14 cellular contexts compared by ENCODE assay signal in the genomic region with DNA sequence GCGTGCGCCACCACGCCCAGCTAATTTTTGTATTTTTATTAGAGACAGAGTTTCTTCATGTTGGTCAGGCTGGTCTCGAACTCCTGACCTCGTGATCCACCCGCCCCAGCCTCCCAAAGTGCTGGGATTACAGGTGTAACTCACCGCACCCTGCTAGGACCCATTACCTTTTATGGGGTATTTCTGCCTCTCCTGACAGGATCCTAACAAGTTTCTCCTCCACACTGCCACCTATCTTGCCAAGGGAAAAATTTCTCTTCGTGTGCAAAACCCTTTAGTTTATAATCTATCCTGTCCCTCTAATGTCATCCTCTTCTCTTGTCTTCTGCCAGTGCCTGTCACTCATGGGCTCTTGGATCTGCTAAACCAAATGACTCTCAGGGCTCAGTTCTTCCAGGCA. TPM values are rescaled to one million over a fixed set of nuclear protein-coding genes. Genes with fewer than 3 reads are reported as not detected.
DNase-seq lines count a peak whose midpoint lies in the region; ATAC-seq, FAIRE-seq and TF ChIP-seq lines count a peak whose summit lies in the region.
"Had no signal": no experiment of that assay in that cellular context is flagged by ENCODE, and none has a peak within 500 bp of the region (broad histone marks: within the 10 kb centered on the region; RNA-seq: fewer than 3 reads in every experiment).

No MANE protein-coding gene starts in this region.

- no peak for FAIRE-seq in bronchial epithelial cell (lab: Jason Lieb, UNC)

- no peak for TF ChIP-seq RAD21 in SK-N-SH (IDR thresholded peaks at IDR 0.05; ENCODE audit: low read length)

- no peak overlapping the region for H3K27ac Mint-ChIP-seq in neural crest cell (ENCODE audit: unreplicated experiment)
- H3K27ac Mint-ChIP-seq: IgD-negative memory B cell had no signal

- ATAC-seq in SK-N-SH treated with all-trans-retinoic acid at 6 μM for 48 hours (no peak), GM21360 (IDR thresholded peaks at IDR 0.05; ENCODE audit: unreplicated experiment) (no peak)
- ATAC-seq: psoas muscle had no signal

- H3K27ac ChIP-seq in SK-N-SH (ENCODE audit: low read depth in 2 of 2, low read length in 1 of 2), result no peak overlapping the region
- H3K27ac ChIP-seq: psoas muscle, SJCRH30 had no signal

- no peaks in the 10 kb centered on the region for H4K20me1 ChIP-seq in SK-N-SH (ENCODE audit: insufficient read depth)

- no peaks in the 10 kb centered on the region for H3F3A ChIP-seq in SK-N-SH (replicated peaks; ENCODE audit: insufficient read depth)

- no peak overlapping the region for H3K4me2 ChIP-seq in SK-N-SH

- H3K4me1 ChIP-seq in SK-N-SH (ENCODE audit: control insufficient read depth in 1 of 2, insufficient read depth in 2 of 2, low read depth in 1 of 2, low read length in 1 of 2), result peaks cover 0 to 5% of the 10 kb centered on the region in 2 experiments; a peak in 1 of 4 replicates
- H3K4me1 ChIP-seq: SJCRH30 had no signal

- H3K9me3 ChIP-seq in SK-N-SH, result no peaks in the 10 kb centered on the region
- H3K9me3 ChIP-seq: psoas muscle, SJCRH30 had no signal

- peaks cover 13% of the 10 kb centered on the region for H3K4me1 Mint-ChIP-seq in neural crest cell

- H3K79me2 ChIP-seq in SK-N-SH (ENCODE audit: insufficient read depth), result no peaks in the 10 kb centered on the region

- H3K9me2 ChIP-seq in SK-N-SH, result no peaks in the 10 kb centered on the region

- H3K27me3 ChIP-seq in SK-N-SH (ENCODE audit: insufficient read depth) (peaks cover 17% of the 10 kb centered on the region; the same call in 1 of the 2 replicates), bronchial epithelial cell (ENCODE audit: control insufficient read depth, insufficient read depth, low read length) (peaks cover 10% of the 10 kb centered on the region)
- H3K27me3 ChIP-seq: SJCRH30 had no signal

- no peak overlapping the region for H2AFZ ChIP-seq in SK-N-SH (ENCODE audit: low read depth)

- DNase-seq in SK-N-SH (no peak), Kasumi-1 (lab: John Stamatoyannopoulos, UW) (peak; percentile 6 to 22), bronchial epithelial cell (ENCODE audit: low read depth) (no peak), neural crest cell (ENCODE audit: low read depth, low spot score) (no peak), NCI-H2227 treated with DMSO at 0.1 percent for 48 hours (lab: John Stamatoyannopoulos, UW) (no peak), germinal center (ENCODE audit: low spot score) (no peak)
- DNase-seq: effector memory CD4-positive, alpha-beta T cell; NCI-H1436; psoas muscle; SJCRH30 had no signal

- H3K9ac ChIP-seq in SK-N-SH, result no peak overlapping the region

- H3K36me3 ChIP-seq in SK-N-SH (replicated peaks in 1 of 2; ENCODE audit: control insufficient read depth in 1 of 2, insufficient read depth in 2 of 2, low read length in 1 of 2), result no peaks in the 10 kb centered on the region
- no peaks in the 10 kb centered on the region for H3K36me3 ChIP-seq in bronchial epithelial cell (ENCODE audit: control insufficient read depth, insufficient read depth, low read length)
- H3K36me3 ChIP-seq: SJCRH30 had no signal

- peak overlapping the region; percentile 28 for H3K4me3 Mint-ChIP-seq in neural crest cell

- no peaks in the 10 kb centered on the region for H3K36me3 Mint-ChIP-seq in neural crest cell (ENCODE audit: low read depth)
- H3K36me3 Mint-ChIP-seq: IgD-negative memory B cell had no signal

- TF ChIP-seq CTCF in SK-N-SH (IDR thresholded peaks at IDR 0.05), result peak; percentile 30; the same call in 1 of the 2 replicates
- peak; percentile 25 for TF ChIP-seq CTCF in bronchial epithelial cell (IDR thresholded peaks at IDR 0.05; ENCODE audit: insufficient read depth, low read length, severe bottlenecking)
- peak; percentile 28 for TF ChIP-seq CTCF in neural crest cell (conservative IDR thresholded peaks at IDR 0.05)

- TF ChIP-seq EP300 in SK-N-SH (IDR thresholded peaks at IDR 0.05; ENCODE audit: borderline replicate concordance in 1 of 2, low read depth in 1 of 2, low read length in 1 of 2), result no peak

- H3K4me3 ChIP-seq in SK-N-SH (ENCODE audit: low read depth in 2 of 2, low read length in 1 of 2) (no peak overlapping the region), bronchial epithelial cell (ENCODE audit: low read depth, low read length) (no peak overlapping the region)
- H3K4me3 ChIP-seq: psoas muscle, SJCRH30 had no signal

- POLR2A ChIA-PET in SK-N-SH (lab: Yijun Ruan, JAX), result no interaction called here

- WGBS in SK-N-SH (ENCODE audit: low lambda C conversion rate), result 69% methylated on average over 8 of the region's 8 CpGs

- CTCF ChIA-PET in SK-N-SH (lab: Yijun Ruan, JAX), result interaction anchor here (0.7 kb wide), 1 partner anchor 17 kb away, joined by 3 read pairs; no protein-coding TSS in a partner anchor

- H3K27me3 Mint-ChIP-seq in neural crest cell (ENCODE audit: low read depth), result peaks cover 75% of the 10 kb centered on the region

- H3K9me3 Mint-ChIP-seq in neural crest cell, result no peaks in the 10 kb centered on the region

TF ChIP-seq in SK-N-SH, 30 proteins besides CTCF, POLR2A, EP300 and RAD21:
- TF ChIP-seq GATA2 (CRISPR knock-in tag; IDR thresholded peaks at IDR 0.05) (no peak), CHD2 (IDR thresholded peaks at IDR 0.05; ENCODE audit: low read length, partially characterized antibody) (no peak), MXI1 (IDR thresholded peaks at IDR 0.05; ENCODE audit: low read depth, low read length) (no peak), TEAD4 (IDR thresholded peaks at IDR 0.05; ENCODE audit: borderline replicate concordance, insufficient read depth) (no peak)

TF ChIP-seq in SK-N-SH treated with all-trans-retinoic acid at 6 μM for 48 hours, 23 proteins besides CTCF, POLR2A, EP300 and RAD21 (continues in another document):
- TF ChIP-seq RARB (CRISPR knock-in tag; IDR thresholded peaks at IDR 0.05) (no peak), GLIS3 (CRISPR knock-in tag; IDR thresholded peaks at IDR 0.05) (no peak), ESRRG (CRISPR knock-in tag; IDR thresholded peaks at IDR 0.05) (no peak), TCF4 (CRISPR knock-in tag; IDR thresholded peaks at IDR 0.05; ENCODE audit: borderline replicate concordance) (no peak), SNAI2 (CRISPR knock-in tag; IDR thresholded peaks at IDR 0.05) (no peak), ISL1 (CRISPR knock-in tag; IDR thresholded peaks at IDR 0.05) (no peak), TSHZ2 (CRISPR knock-in tag; IDR thresholded peaks at IDR 0.05) (no peak), BACH2 (CRISPR knock-in tag; IDR thresholded peaks at IDR 0.05; ENCODE audit: borderline replicate concordance) (no peak), ZNF8 (CRISPR knock-in tag; IDR thresholded peaks at IDR 0.05) (no peak), ZNF565 (CRISPR knock-in tag; conservative IDR thresholded peaks at IDR 0.05; ENCODE audit: low read depth) (no peak), ZNF70 (CRISPR knock-in tag; IDR thresholded peaks at IDR 0.05) (no peak), ARNTL (CRISPR knock-in tag; IDR thresholded peaks at IDR 0.05; ENCODE audit: borderline replicate concordance, low read depth) (no peak)
- TF ChIP-seq, protein P1, sequence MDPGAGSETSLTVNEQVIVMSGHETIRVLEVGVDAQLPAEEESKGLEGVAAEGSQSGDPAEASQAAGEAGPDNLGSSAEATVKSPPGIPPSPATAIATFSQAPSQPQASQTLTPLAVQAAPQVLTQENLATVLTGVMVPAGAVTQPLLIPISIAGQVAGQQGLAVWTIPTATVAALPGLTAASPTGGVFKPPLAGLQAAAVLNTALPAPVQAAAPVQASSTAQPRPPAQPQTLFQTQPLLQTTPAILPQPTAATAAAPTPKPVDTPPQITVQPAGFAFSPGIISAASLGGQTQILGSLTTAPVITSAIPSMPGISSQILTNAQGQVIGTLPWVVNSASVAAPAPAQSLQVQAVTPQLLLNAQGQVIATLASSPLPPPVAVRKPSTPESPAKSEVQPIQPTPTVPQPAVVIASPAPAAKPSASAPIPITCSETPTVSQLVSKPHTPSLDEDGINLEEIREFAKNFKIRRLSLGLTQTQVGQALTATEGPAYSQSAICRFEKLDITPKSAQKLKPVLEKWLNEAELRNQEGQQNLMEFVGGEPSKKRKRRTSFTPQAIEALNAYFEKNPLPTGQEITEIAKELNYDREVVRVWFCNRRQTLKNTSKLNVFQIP (CRISPR knock-in tag; IDR thresholded peaks at IDR 0.05; ENCODE audit: borderline replicate concordance, low read depth), result no peak

RNA-seq across cellular contexts. Expression of gene STMND1, which starts 1.9 kb away (rescaled TPM):
- not detected in 2 replicates for polyA plus RNA-seq in SK-N-SH (2012; rRNA removed)
- polyA plus RNA-seq in SK-N-SH (2012; cell fraction: cytosol; rRNA removed), result not detected in 2 replicates
- not detected in 2 replicates for polyA plus RNA-seq in SK-N-SH (2012; cell fraction: nucleus; rRNA removed)
- total RNA-seq in bronchial epithelial cell (not detected in 2 replicates), neural crest cell (not detected in 2 replicates)
- total RNA-seq: activated CD8-positive, alpha-beta memory T cell treated with anti-CD3 and anti-CD28 coated beads for 36 hours; psoas muscle; SJCRH30 had no signal
- polyA plus RNA-seq: IgD-negative memory B cell, psoas muscle had no signal

Comparison
In these comparisons a context has a peak if more than half of its experiments do, and no peak if none do; other contexts are left out.
1. DNase-seq: peak in Kasumi-1 (2 of 2); none in SK-N-SH (single experiment), bronchial epithelial cell (single experiment), neural crest cell (single experiment), NCI-H2227 treated with DMSO at 0.1 percent for 48 hours (single experiment) and germinal center (single experiment).
2. Peak in every context shown above with its lines, with median percentiles within 50 percentile points of each other: CTCF ChIP-seq.